9 cellular contexts compared by ENCODE assay signal in the genomic region with DNA sequence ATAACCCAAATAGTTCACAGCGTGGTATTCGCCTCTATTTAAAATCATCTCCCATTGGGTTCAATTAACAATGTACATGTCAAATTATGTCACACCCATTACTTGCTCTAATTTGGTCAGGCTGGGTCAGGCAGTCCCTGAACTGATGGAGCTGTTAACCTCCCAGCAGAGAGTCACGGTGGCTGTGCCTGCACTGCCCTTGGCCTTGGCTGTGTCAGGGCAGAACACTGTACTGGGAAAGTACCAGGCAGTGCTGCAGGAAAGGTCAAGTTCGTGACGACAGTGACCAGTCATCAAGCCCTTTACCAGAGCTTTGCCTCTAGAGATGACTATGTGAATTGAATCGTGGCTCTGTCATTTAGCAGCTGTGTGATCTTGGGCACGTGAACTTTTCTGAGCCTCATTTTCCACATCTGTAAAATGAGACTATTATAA.
DNase-seq lines count a peak whose midpoint lies in the region; ATAC-seq, FAIRE-seq and TF ChIP-seq lines count a peak whose summit lies in the region.
"Had no signal": no experiment of that assay in that cellular context is flagged by ENCODE, and none has a peak within 500 bp of the region (broad histone marks: within the 10 kb centered on the region; RNA-seq: fewer than 3 reads in every experiment).

No MANE protein-coding gene starts in this region.

- ATAC-seq in GM19438 (IDR thresholded peaks at IDR 0.05; ENCODE audit: low read depth, unreplicated experiment) (peak; percentile 85), HG03432 (IDR thresholded peaks at IDR 0.05; ENCODE audit: unreplicated experiment) (peak; percentile 95)

- TF ChIP-seq CTCF in GM06990 (IDR thresholded peaks at IDR 0.05; ENCODE audit: insufficient read depth, low read length, poor library complexity, severe bottlenecking) = no peak
- no peak for TF ChIP-seq CTCF in bronchial epithelial cell (IDR thresholded peaks at IDR 0.05; ENCODE audit: insufficient read depth, low read length, severe bottlenecking)

- H3K36me3 ChIP-seq in GM06990 (ENCODE audit: control insufficient read depth, insufficient read depth, low read length) = no peaks in the 10 kb centered on the region
- no peaks in the 10 kb centered on the region for H3K36me3 ChIP-seq in bronchial epithelial cell (ENCODE audit: control insufficient read depth, insufficient read depth, low read length)

- H3K4me3 ChIP-seq in GM06990 (replicated peaks; ENCODE audit: low read depth, low read length) = no peak overlapping the region; the same call in 1 of the 2 replicates
- H3K4me3 ChIP-seq in bronchial epithelial cell (ENCODE audit: low read depth, low read length) = no peak overlapping the region

- H3K27me3 ChIP-seq in GM06990 (replicated peaks; ENCODE audit: control insufficient read depth, insufficient read depth, low read length) (no peaks in the 10 kb centered on the region), bronchial epithelial cell (ENCODE audit: control insufficient read depth, insufficient read depth, low read length) (no peaks in the 10 kb centered on the region)

- FAIRE-seq in bronchial epithelial cell (lab: Jason Lieb, UNC) = no peak
- FAIRE-seq: endothelial cell of umbilical vein had no signal

- DNase-seq in GM06990 (ENCODE audit: extremely low read depth, insufficient read length) (peak; percentile 66), bronchial epithelial cell (ENCODE audit: low read depth) (peak; percentile 10), SK-N-DZ (ENCODE audit: low spot score) (no peak), NCI-H1436 treated with DMSO at 0.1 percent for 48 hours (lab: John Stamatoyannopoulos, UW) (no peak), NOMO-1 treated with DMSO at 0.1 percent for 48 hours (lab: John Stamatoyannopoulos, UW; ENCODE audit: unreplicated experiment) (no peak)
- DNase-seq in stimulated activated CD4-positive, alpha-beta T cell treated with anti-CD3 and anti-CD28 coated beads, Interleukin-4, amount 100 ng/mL, for 24 hours = peak; percentile 50

Comparison
In these comparisons a context has a peak if more than half of its experiments do, and no peak if none do; other contexts are left out.
1. DNase-seq: peak in GM06990 (single experiment), bronchial epithelial cell (single experiment) and stimulated activated CD4-positive, alpha-beta T cell treated with anti-CD3 and anti-CD28 coated beads, Interleukin-4, amount 100 ng/mL, for 24 hours (single experiment); none in SK-N-DZ (single experiment), NCI-H1436 treated with DMSO at 0.1 percent for 48 hours (single experiment) and NOMO-1 treated with DMSO at 0.1 percent for 48 hours (single experiment).